ENCODE assay signal across 12 cellular contexts in the genomic region with DNA sequence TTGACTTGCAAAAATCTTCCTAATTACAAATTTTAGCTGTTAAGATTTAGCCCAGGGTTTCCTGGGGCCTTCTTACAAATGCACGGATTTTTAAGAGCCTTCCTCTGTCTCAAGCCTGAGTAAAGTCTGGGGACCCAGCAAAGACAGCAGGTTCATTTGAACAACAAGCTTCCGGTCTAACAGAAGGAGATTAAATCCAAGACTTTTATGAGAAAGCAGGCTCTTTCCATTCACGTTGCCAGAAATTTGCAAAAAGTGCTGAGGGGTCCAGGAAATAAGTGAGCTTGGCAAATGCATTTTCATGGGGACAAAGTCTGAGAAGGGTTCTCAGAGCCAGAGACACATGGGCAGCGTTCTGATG.
A peak's percentile ranks its signal among the peaks of the same experiment; 100 is the strongest.
DNase-seq lines count a peak whose midpoint lies in the region; ATAC-seq and TF ChIP-seq lines count a peak whose summit lies in the region.
"Had no signal": no experiment of that assay in that cellular context is flagged by ENCODE, and none has a peak within 500 bp of the region (broad histone marks: within the 10 kb centered on the region; RNA-seq: fewer than 3 reads in every experiment).

No MANE protein-coding gene starts in this region.

- H3K4me3 Mint-ChIP-seq in CD14-positive monocyte, result no peak overlapping the region
- peak overlapping the region; percentile 82 for H3K4me3 Mint-ChIP-seq in activated CD8-positive, alpha-beta T cell treated with anti-CD3 and anti-CD28 coated beads for 36 hours
- peak overlapping the region; percentile 89 to 98 (median 94) for H3K4me3 Mint-ChIP-seq in naive thymus-derived CD4-positive, alpha-beta T cell

- TF ChIP-seq CTCF in CD14-positive monocyte (IDR thresholded peaks at IDR 0.05) (no peak), DOHH2 (IDR thresholded peaks at IDR 0.05; ENCODE audit: low read depth, low read length, poor library complexity, severe bottlenecking) (no peak)
- TF ChIP-seq CTCF in activated CD8-positive, alpha-beta T cell treated with anti-CD3 and anti-CD28 coated beads for 36 hours (IDR thresholded peaks at IDR 0.05), result no peak

- H3K4me1 ChIP-seq in DOHH2 (ENCODE audit: control insufficient read depth, low read length), result peaks cover 69% of the 10 kb centered on the region
- peaks cover 44 to 51% of the 10 kb centered on the region in 2 donors for H3K4me1 ChIP-seq in naive thymus-derived CD4-positive, alpha-beta T cell (ENCODE audit: control insufficient read depth in 2 of 2, insufficient read depth in 2 of 2, low read length in 2 of 2)

- H4K20me1 ChIP-seq in DOHH2 (ENCODE audit: control insufficient read depth, insufficient read depth, low read depth, low read length), result no peaks in the 10 kb centered on the region

- H3K79me2 ChIP-seq in DOHH2 (ENCODE audit: control insufficient read depth, low read length), result no peaks in the 10 kb centered on the region

- H3K4me3 ChIP-seq in DOHH2 (ENCODE audit: low read length), result peak overlapping the region; percentile 77
- peak overlapping the region; percentile 41 for H3K4me3 ChIP-seq in naive thymus-derived CD4-positive, alpha-beta T cell (ENCODE audit: low read length)
- H3K4me3 ChIP-seq: GM23248, thoracic aorta had no signal

- H3K9me3 ChIP-seq in DOHH2 (ENCODE audit: control insufficient read depth, insufficient read depth, low read length), result no peaks in the 10 kb centered on the region
- no peaks in the 10 kb centered on the region for H3K9me3 ChIP-seq in naive thymus-derived CD4-positive, alpha-beta T cell (ENCODE audit: control insufficient read depth in 2 of 3, low read length in 3 of 3)
- H3K9me3 ChIP-seq: thoracic aorta had no signal

- no peaks in the 10 kb centered on the region for H3K9me2 ChIP-seq in DOHH2 (replicated peaks; ENCODE audit: control insufficient read depth, low read length)

- DNase-seq in CD14-positive monocyte (ENCODE audit: low spot score) (no peak), DMS 273 treated with DMSO at 0.1 percent for 48 hours (lab: John Stamatoyannopoulos, UW) (no peak), posterior vena cava (ENCODE audit: low spot score) (no peak)
- no peak for DNase-seq in activated CD8-positive, alpha-beta T cell treated with anti-CD3 and anti-CD28 coated beads for 36 hours
- DNase-seq in naive thymus-derived CD4-positive, alpha-beta T cell, result no peak
- DNase-seq: GM23248, NCI-H2081 treated with DMSO at 0.1 percent for 48 hours, NCI-H82 had no signal

- POLR2A ChIA-PET in activated CD8-positive, alpha-beta T cell treated with anti-CD3 and anti-CD28 coated beads for 36 hours (lab: Charles Lee), result interaction anchor here (0.9 to 6.6 kb wide), 18 partner anchors 8 to 776 kb away, joined by 3 to 79 read pairs (median 6); partner anchors contain the start of genes ARHGEF3 and DENND6A
- POLR2A ChIA-PET in naive thymus-derived CD4-positive, alpha-beta T cell (lab: Charles Lee), result interaction anchor here (0.6 to 5.7 kb wide), 29 partner anchors 10 to 324 kb away, joined by 3 to 83 read pairs (median 5); partner anchors contain the start of genes ARHGEF3 and TASOR

- peak overlapping the region; percentile 81 for H3K27ac ChIP-seq in DOHH2 (ENCODE audit: low read depth, low read length)
- H3K27ac ChIP-seq in naive thymus-derived CD4-positive, alpha-beta T cell (ENCODE audit: low read depth, low read length), result peak overlapping the region; percentile 81
- H3K27ac ChIP-seq: epithelial cell of prostate, GM23248, thoracic aorta had no signal

- peak overlapping the region; percentile 96 for H3K4me2 ChIP-seq in DOHH2 (ENCODE audit: low read length)

- ATAC-seq in activated CD8-positive, alpha-beta T cell treated with anti-CD3 and anti-CD28 coated beads for 36 hours, result no peak
- no peak for ATAC-seq in naive thymus-derived CD4-positive, alpha-beta T cell
- ATAC-seq in GM18867 (IDR thresholded peaks at IDR 0.05; ENCODE audit: unreplicated experiment), result no peak

- H3K9me3 Mint-ChIP-seq in CD14-positive monocyte, result peaks cover 0 to 1% (median 0%) of the 10 kb centered on the region in 7 donors
- H3K9me3 Mint-ChIP-seq in activated CD8-positive, alpha-beta T cell treated with anti-CD3 and anti-CD28 coated beads for 36 hours, result peaks cover 3% of the 10 kb centered on the region
- peaks cover 0 to 2% (median 0%) of the 10 kb centered on the region in 11 donors for H3K9me3 Mint-ChIP-seq in naive thymus-derived CD4-positive, alpha-beta T cell

- H3K4me1 Mint-ChIP-seq in CD14-positive monocyte, result peaks cover 56% of the 10 kb centered on the region
- peaks cover 69% of the 10 kb centered on the region for H3K4me1 Mint-ChIP-seq in activated CD8-positive, alpha-beta T cell treated with anti-CD3 and anti-CD28 coated beads for 36 hours (ENCODE audit: low read depth)
- peaks cover 59 to 91% (median 83%) of the 10 kb centered on the region in 7 donors for H3K4me1 Mint-ChIP-seq in naive thymus-derived CD4-positive, alpha-beta T cell

- H3F3A ChIP-seq in DOHH2 (ENCODE audit: control insufficient read depth, insufficient read depth), result peaks cover 25% of the 10 kb centered on the region

- peak overlapping the region in 4 of 7 donors; percentile 72 to 85 (median 75) for H3K27ac Mint-ChIP-seq in CD14-positive monocyte
- H3K27ac Mint-ChIP-seq in activated CD8-positive, alpha-beta T cell treated with anti-CD3 and anti-CD28 coated beads for 36 hours, result peak overlapping the region; percentile 91
- H3K27ac Mint-ChIP-seq in naive thymus-derived CD4-positive, alpha-beta T cell, result peak overlapping the region; percentile 92 to 99 (median 98)

- intact Hi-C loops in CD14-positive monocyte (cut with micrococcal nuclease), result loop anchor here in 1 of 2 donors (10.0 kb wide), 1 partner anchor 47 kb away; no protein-coding TSS in a partner anchor
- intact Hi-C loops in activated CD8-positive, alpha-beta T cell treated with anti-CD3 and anti-CD28 coated beads for 36 hours (cut with micrococcal nuclease), result loop anchor here (2.0 to 10.0 kb wide), 3 partner anchors 39 to 213 kb away; no protein-coding TSS in a partner anchor
- intact Hi-C loops in naive thymus-derived CD4-positive, alpha-beta T cell (cut with micrococcal nuclease), result loop anchor here (1.0 to 5.0 kb wide), 9 partner anchors 40 to 680 kb away; partner anchors contain the start of genes ARF4 (in 1 of the 2), CCDC66 (in 1 of the 2) and TASOR (in 1 of the 2)
- intact Hi-C loops in posterior vena cava (cut with DNase I), result no loop called here

- CTCF ChIA-PET in activated CD8-positive, alpha-beta T cell treated with anti-CD3 and anti-CD28 coated beads for 36 hours (lab: Charles Lee), result interaction anchor here (0.7 to 6.0 kb wide), 6 partner anchors 12 to 222 kb away, joined by 3 to 72 read pairs (median 4); partner anchors contain the start of gene ARHGEF3
- CTCF ChIA-PET in naive thymus-derived CD4-positive, alpha-beta T cell (lab: Charles Lee), result interaction anchor here (0.9 to 5.0 kb wide), 13 partner anchors 8 to 222 kb away, joined by 3 to 31 read pairs (median 5); partner anchors contain the start of gene ARHGEF3

- peaks cover 0 to 1% (median 0%) of the 10 kb centered on the region in 3 donors for H3K27me3 Mint-ChIP-seq in CD14-positive monocyte (ENCODE audit: low read depth in 3 of 3)
- no peaks in the 10 kb centered on the region for H3K27me3 Mint-ChIP-seq in activated CD8-positive, alpha-beta T cell treated with anti-CD3 and anti-CD28 coated beads for 36 hours
- no peaks in the 10 kb centered on the region for H3K27me3 Mint-ChIP-seq in naive thymus-derived CD4-positive, alpha-beta T cell

- H3K36me3 ChIP-seq in DOHH2 (ENCODE audit: control insufficient read depth, low read length), result no peaks in the 10 kb centered on the region
- H3K36me3 ChIP-seq in naive thymus-derived CD4-positive, alpha-beta T cell (ENCODE audit: control insufficient read depth in 2 of 3, insufficient read depth in 3 of 3, low read length in 3 of 3), result no peaks in the 10 kb centered on the region
- H3K36me3 ChIP-seq: thoracic aorta had no signal

- no peaks in the 10 kb centered on the region for H3K27me3 ChIP-seq in DOHH2 (ENCODE audit: control insufficient read depth, low read length)
- no peaks in the 10 kb centered on the region for H3K27me3 ChIP-seq in naive thymus-derived CD4-positive, alpha-beta T cell (ENCODE audit: control insufficient read depth in 2 of 2, insufficient read depth in 2 of 2, low read length in 2 of 2)

- peaks cover 0 to 2% of the 10 kb centered on the region in 2 donors for H3K36me3 Mint-ChIP-seq in CD14-positive monocyte
- peaks cover 6% of the 10 kb centered on the region for H3K36me3 Mint-ChIP-seq in activated CD8-positive, alpha-beta T cell treated with anti-CD3 and anti-CD28 coated beads for 36 hours (ENCODE audit: low read depth)
- H3K36me3 Mint-ChIP-seq in naive thymus-derived CD4-positive, alpha-beta T cell, result peaks cover 0 to 18% (median 9%) of the 10 kb centered on the region in 5 donors

Comparison
In these comparisons a context has a peak if more than half of its experiments do, and no peak if none do; other contexts are left out.
1. H3K4me3 Mint-ChIP-seq: peak in activated CD8-positive, alpha-beta T cell treated with anti-CD3 and anti-CD28 coated beads for 36 hours (single experiment) and naive thymus-derived CD4-positive, alpha-beta T cell (10 of 10); none in CD14-positive monocyte (0 of 2).
2. intact Hi-C loops: an anchor here in activated CD8-positive, alpha-beta T cell treated with anti-CD3 and anti-CD28 coated beads for 36 hours (2.0 to 10.0 kb wide) and naive thymus-derived CD4-positive, alpha-beta T cell (1.0 to 5.0 kb wide); none called in posterior vena cava.
3. Peak in every context shown above with its lines, with median percentiles within 50 percentile points of each other: H3K27ac Mint-ChIP-seq.